ENCODE assay signal across 8 cellular contexts in the genomic region with DNA sequence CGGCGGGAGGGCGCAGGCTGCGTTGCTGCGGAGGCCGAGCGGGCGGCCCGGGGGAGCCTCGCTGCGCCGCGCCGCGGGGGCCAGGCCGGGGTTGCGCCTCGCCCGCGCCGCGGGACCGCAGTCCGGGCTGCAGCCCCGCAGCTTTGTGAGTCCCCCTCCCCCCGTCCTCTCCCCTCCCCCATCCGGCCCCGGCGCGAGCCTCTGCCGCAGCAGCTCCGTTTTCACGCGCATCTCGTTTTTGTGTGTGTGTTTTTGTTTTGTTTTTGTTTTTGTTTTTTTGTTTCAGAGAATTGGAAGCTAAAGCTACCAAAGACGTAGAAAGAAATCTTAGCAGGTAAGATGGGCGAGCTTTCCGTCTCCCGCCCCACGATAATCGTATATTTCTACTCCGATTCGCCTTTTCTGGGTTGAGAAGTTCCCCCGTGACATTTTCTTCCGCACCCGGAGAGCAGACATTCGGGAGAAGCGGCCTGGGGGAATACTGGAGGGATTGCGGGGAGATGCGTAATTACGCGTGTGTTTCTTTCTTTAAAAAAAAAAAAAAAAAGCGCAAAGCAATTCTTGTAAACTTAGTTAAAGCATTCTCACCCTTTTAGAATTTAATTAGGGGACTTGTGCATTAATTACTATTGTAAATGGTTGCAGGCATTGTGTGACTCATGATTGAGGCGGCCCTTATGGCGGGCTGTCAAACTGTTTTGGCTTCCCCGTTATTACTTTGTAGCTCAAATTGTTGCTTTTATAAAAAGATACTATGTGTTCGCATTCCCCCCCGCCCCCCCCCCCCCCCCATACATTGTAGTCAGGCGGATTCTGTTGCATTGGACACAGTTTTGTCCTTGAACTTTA. TPM values are rescaled to one million over a fixed set of nuclear protein-coding genes. Genes with fewer than 3 reads are reported as not detected.
DNase-seq lines count a peak whose midpoint lies in the region; ATAC-seq and TF ChIP-seq lines count a peak whose summit lies in the region.

No MANE protein-coding gene starts in this region.

- H3K27me3 ChIP-seq in upper lobe of left lung = no peaks in the 10 kb centered on the region

- peaks cover 26 to 59% (median 54%) of the 10 kb centered on the region in 4 donors for H3K4me1 Mint-ChIP-seq in naive thymus-derived CD8-positive, alpha-beta T cell

- peaks cover 0 to 10% (median 0%) of the 10 kb centered on the region in 4 donors for H3K36me3 ChIP-seq in upper lobe of left lung

- H3K9me3 ChIP-seq in upper lobe of left lung = no peaks in the 10 kb centered on the region

- peaks cover 0 to 2% (median 0%) of the 10 kb centered on the region in 9 donors for H3K9me3 Mint-ChIP-seq in naive thymus-derived CD8-positive, alpha-beta T cell

- H3K27ac ChIP-seq in upper lobe of left lung = peak overlapping the region; percentile 86 to 94 (median 90)

- 1% methylated on average over 36 to 50 of the region's 59 CpGs for WGBS in upper lobe of left lung, 2 donors

- TF ChIP-seq CTCF in epithelial cell of proximal tubule (conservative IDR thresholded peaks at IDR 0.05; ENCODE audit: low read depth, low read length) = no peak
- no peak for TF ChIP-seq CTCF in upper lobe of left lung (IDR thresholded peaks at IDR 0.05)

- H3K27me3 Mint-ChIP-seq in naive thymus-derived CD8-positive, alpha-beta T cell = no peaks in the 10 kb centered on the region

- ATAC-seq in Right ventricle myocardium superior (ENCODE audit: poor library complexity) = peak; percentile 9
- peak; percentile 7 to 16 for ATAC-seq in naive thymus-derived CD8-positive, alpha-beta T cell
- ATAC-seq in upper lobe of left lung (ENCODE audit: low FRiP score in 2 of 2) = no peak

- no peak for TF ChIP-seq POLR2A in upper lobe of left lung (IDR thresholded peaks at IDR 0.05)

- DNase-seq in Right ventricle myocardium superior (peak; percentile 45), cardiac septum (ENCODE audit: low spot score) (no peak), KBM-7 (peak; percentile 37), activated T-cell treated with anti-CD3 and anti-CD28 coated beads for 1 hour (ENCODE audit: low read depth) (peak; percentile 23), epithelial cell of proximal tubule (ENCODE audit: low read depth) (no peak), upper lobe of left lung (peak in 1 of 2 donors; percentile 30), COR-L47 (lab: John Stamatoyannopoulos, UW) (no peak)
- peak in 5 of 10 donors; percentile 6 to 48 (median 37) for DNase-seq in naive thymus-derived CD8-positive, alpha-beta T cell

- peaks cover 4 to 33% (median 6%) of the 10 kb centered on the region in 3 donors for H3K36me3 Mint-ChIP-seq in naive thymus-derived CD8-positive, alpha-beta T cell

- peak overlapping the region; percentile 91 to 100 (median 97) for H3K4me3 Mint-ChIP-seq in naive thymus-derived CD8-positive, alpha-beta T cell

- POLR2A ChIA-PET in naive thymus-derived CD8-positive, alpha-beta T cell (lab: Charles Lee) = interaction anchor here (0.7 to 1.5 kb wide), 10 partner anchors 11 to 529 kb away, joined by 3 to 7 read pairs (median 4); partner anchors contain the start of gene RBBP6

- no peak for TF ChIP-seq EP300 in upper lobe of left lung (IDR thresholded peaks at IDR 0.05)

- in situ Hi-C loops in KBM-7 (cut with MboI; ENCODE audit: low pct_unique_long_range_greater_than_20kb, low sequenced_read_pairs) = no loop called here

- peak overlapping the region; percentile 94 to 99 (median 97) for H3K27ac Mint-ChIP-seq in naive thymus-derived CD8-positive, alpha-beta T cell

- H3K4me1 ChIP-seq in upper lobe of left lung = peaks cover 26 to 44% (median 35%) of the 10 kb centered on the region in 4 donors

- H3K4me3 ChIP-seq in epithelial cell of proximal tubule (ENCODE audit: low read depth, low read length) = peak overlapping the region; percentile 90
- peak overlapping the region; percentile 44 to 94 (median 84) for H3K4me3 ChIP-seq in upper lobe of left lung

- intact Hi-C loops in Right ventricle myocardium superior (cut with DNase I) = loop anchor here (2.0 kb wide), 1 partner anchor 47 kb away; no protein-coding TSS in a partner anchor
- intact Hi-C loops in cardiac septum (cut with DNase I) = loop anchor here (2.0 to 5.0 kb wide), 2 partner anchors 47 to 189 kb away; no protein-coding TSS in a partner anchor

RNA-seq across cellular contexts. Expression of gene TNRC6A, which starts 0.7 kb away (rescaled TPM):
- 35.6 TPM for total RNA-seq in Right ventricle myocardium superior
- total RNA-seq in cardiac septum = 35.6 TPM
- total RNA-seq in epithelial cell of proximal tubule = 13.6 and 29.5 TPM in 2 replicates
- total RNA-seq in naive thymus-derived CD8-positive, alpha-beta T cell = 10 to 100 TPM; 84.1 to 85.2 TPM
- polyA plus RNA-seq in naive thymus-derived CD8-positive, alpha-beta T cell = 10 to 100 TPM in 2 of 3 donors, 1 to 10 TPM in 1; 9.4 to 12.9 (median 10.9) TPM
- 100 to 1,000 TPM in 1 of 6 donors, 10 to 100 TPM in 5; 35.2 to 152 (median 65.3) TPM for total RNA-seq in upper lobe of left lung

Comparison
In these comparisons a context has a peak if more than half of its experiments do, and no peak if none do; other contexts are left out.
1. DNase-seq: peak in Right ventricle myocardium superior (single experiment), KBM-7 (single experiment) and activated T-cell treated with anti-CD3 and anti-CD28 coated beads for 1 hour (single experiment); none in cardiac septum (single experiment), epithelial cell of proximal tubule (single experiment) and COR-L47 (single experiment).
2. ATAC-seq: peak in Right ventricle myocardium superior (single experiment) and naive thymus-derived CD8-positive, alpha-beta T cell (2 of 2); none in upper lobe of left lung (0 of 2).